1 cellular context compared by ENCODE assay signal in the genomic region with DNA sequence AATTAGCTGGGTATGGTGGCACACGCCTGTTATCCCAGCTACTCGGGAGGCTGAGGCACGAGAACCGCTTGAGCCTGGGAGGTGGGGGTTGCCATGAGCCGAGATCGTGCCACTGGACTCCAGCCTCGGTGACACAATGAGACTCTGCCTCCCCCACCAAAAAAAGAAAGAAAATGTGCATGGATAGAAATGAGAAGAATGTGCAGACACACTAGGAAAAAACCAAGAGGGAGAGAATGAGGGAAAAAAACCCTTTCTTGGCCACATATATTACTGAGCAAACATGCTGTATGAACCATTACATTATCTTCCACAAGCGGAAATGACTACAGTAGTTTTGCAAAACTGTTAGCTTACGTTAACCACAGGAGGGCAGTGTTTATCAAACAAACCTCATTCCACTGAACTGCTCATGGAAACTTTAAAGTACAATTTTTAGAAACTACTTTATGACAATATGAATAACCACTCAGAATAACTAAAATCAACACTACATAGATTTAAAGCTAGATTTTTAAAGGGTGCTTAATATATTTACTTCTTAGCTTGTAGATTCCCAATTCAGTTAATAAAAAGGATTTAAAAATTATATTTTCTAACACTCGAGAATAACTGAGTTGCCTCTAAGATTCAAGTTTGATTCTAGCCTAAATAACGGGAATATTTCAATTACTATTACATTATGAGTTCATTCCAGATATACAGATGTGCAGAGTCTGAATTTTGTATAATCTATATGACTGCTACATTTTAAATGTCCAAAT.
TF ChIP-seq lines count a peak whose summit lies in the region.

No MANE protein-coding gene starts in this region.

TF ChIP-seq in HepG2, 621 proteins besides CTCF, POLR2A, EP300 and RAD21 (continued from another document and continues in another):
- TF ChIP-seq, protein P1, sequence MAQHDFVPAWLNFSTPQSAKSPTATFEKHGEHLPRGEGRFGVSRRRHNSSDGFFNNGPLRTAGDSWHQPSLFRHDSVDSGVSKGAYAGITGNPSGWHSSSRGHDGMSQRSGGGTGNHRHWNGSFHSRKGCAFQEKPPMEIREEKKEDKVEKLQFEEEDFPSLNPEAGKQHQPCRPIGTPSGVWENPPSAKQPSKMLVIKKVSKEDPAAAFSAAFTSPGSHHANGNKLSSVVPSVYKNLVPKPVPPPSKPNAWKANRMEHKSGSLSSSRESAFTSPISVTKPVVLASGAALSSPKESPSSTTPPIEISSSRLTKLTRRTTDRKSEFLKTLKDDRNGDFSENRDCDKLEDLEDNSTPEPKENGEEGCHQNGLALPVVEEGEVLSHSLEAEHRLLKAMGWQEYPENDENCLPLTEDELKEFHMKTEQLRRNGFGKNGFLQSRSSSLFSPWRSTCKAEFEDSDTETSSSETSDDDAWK (CRISPR knock-in tag; IDR thresholded peaks at IDR 0.05): no peak
- TF ChIP-seq GATAD2A (CRISPR knock-in tag; IDR thresholded peaks at IDR 0.05) (peak; percentile 78), AGO1 (IDR thresholded peaks at IDR 0.05; ENCODE audit: low read depth, low read length, poor library complexity, severe bottlenecking) (no peak), PRMT3 (CRISPR knock-in tag; IDR thresholded peaks at IDR 0.05; ENCODE audit: borderline replicate concordance, low read depth) (no peak), RBAK (CRISPR knock-in tag; IDR thresholded peaks at IDR 0.05) (no peak), FOXA1 (IDR thresholded peaks at IDR 0.05) (no peak), FOXA1 (CRISPR knock-in tag; IDR thresholded peaks at IDR 0.05) (peak; percentile 74), FIP1L1 (IDR thresholded peaks at IDR 0.05; ENCODE audit: borderline replicate concordance, insufficient read depth, low read depth, low read length) (no peak), POLR2AphosphoS2 (IDR thresholded peaks at IDR 0.05; ENCODE audit: low read depth, low read length) (no peak), NR2C2 (CRISPR knock-in tag; IDR thresholded peaks at IDR 0.05; ENCODE audit: borderline replicate concordance) (no peak), ATM (IDR thresholded peaks at IDR 0.05; ENCODE audit: borderline replicate concordance) (no peak), YEATS2 (CRISPR knock-in tag; IDR thresholded peaks at IDR 0.05; ENCODE audit: borderline replicate concordance) (peak; percentile 52; the same call in 1 of the 2 replicates), SOX6 (IDR thresholded peaks at IDR 0.05) (no peak), SOX6 (CRISPR knock-in tag; IDR thresholded peaks at IDR 0.05) (no peak), SMC3 (IDR thresholded peaks at IDR 0.05; ENCODE audit: low read length) (peak; percentile 76; the same call in 1 of the 2 replicates), MBD4 (IDR thresholded peaks at IDR 0.05; ENCODE audit: borderline replicate concordance, low read length) (no peak), RARA (CRISPR knock-in tag; IDR thresholded peaks at IDR 0.05) (0 out of 2 replicates have a peak, but pooled peaks have one; percentile 15), REXO4 (CRISPR knock-in tag; IDR thresholded peaks at IDR 0.05; ENCODE audit: borderline replicate concordance) (no peak), PHF21A (CRISPR knock-in tag; IDR thresholded peaks at IDR 0.05) (no peak), ZFP1 (CRISPR knock-in tag; IDR thresholded peaks at IDR 0.05) (0 out of 2 replicates have a peak, but pooled peaks have one; percentile 33), ZNF607 (CRISPR knock-in tag; IDR thresholded peaks at IDR 0.05; ENCODE audit: borderline replicate concordance) (no peak), FOSL1 (CRISPR knock-in tag; IDR thresholded peaks at IDR 0.05; ENCODE audit: borderline replicate concordance) (no peak), ZNF549 (CRISPR knock-in tag; IDR thresholded peaks at IDR 0.05) (no peak), HMG20B (CRISPR knock-in tag; conservative IDR thresholded peaks at IDR 0.05) (peak; percentile 39; the same call in 1 of the 2 replicates), RCOR2 (CRISPR knock-in tag; IDR thresholded peaks at IDR 0.05) (no peak), ZSCAN31 (CRISPR knock-in tag; IDR thresholded peaks at IDR 0.05; ENCODE audit: low read depth) (no peak), NBN (conservative IDR thresholded peaks at IDR 0.05) (no peak), NFYC (CRISPR knock-in tag; IDR thresholded peaks at IDR 0.05) (no peak), ZNF883 (CRISPR knock-in tag; IDR thresholded peaks at IDR 0.05; ENCODE audit: not compliant biosample characterization) (no peak), PPARG (CRISPR knock-in tag; conservative IDR thresholded peaks at IDR 0.05) (peak; percentile 48; the same call in 1 of the 2 replicates), SMAD1 (CRISPR knock-in tag; IDR thresholded peaks at IDR 0.05; ENCODE audit: borderline replicate concordance, low read depth) (no peak), KDM2A (CRISPR knock-in tag; IDR thresholded peaks at IDR 0.05; ENCODE audit: borderline replicate concordance, low read depth) (peak; percentile 50; the same call in 1 of the 2 replicates), ZBTB42 (CRISPR knock-in tag; IDR thresholded peaks at IDR 0.05) (no peak)
- TF ChIP-seq, protein P2, sequence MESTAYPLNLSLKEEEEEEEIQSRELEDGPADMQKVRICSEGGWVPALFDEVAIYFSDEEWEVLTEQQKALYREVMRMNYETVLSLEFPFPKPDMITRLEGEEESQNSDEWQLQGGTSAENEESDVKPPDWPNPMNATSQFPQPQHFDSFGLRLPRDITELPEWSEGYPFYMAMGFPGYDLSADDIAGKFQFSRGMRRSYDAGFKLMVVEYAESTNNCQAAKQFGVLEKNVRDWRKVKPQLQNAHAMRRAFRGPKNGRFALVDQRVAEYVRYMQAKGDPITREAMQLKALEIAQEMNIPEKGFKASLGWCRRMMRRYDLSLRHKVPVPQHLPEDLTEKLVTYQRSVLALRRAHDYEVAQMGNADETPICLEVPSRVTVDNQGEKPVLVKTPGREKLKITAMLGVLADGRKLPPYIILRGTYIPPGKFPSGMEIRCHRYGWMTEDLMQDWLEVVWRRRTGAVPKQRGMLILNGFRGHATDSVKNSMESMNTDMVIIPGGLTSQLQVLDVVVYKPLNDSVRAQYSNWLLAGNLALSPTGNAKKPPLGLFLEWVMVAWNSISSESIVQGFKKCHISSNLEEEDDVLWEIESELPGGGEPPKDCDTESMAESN (CRISPR knock-in tag; conservative IDR thresholded peaks at IDR 0.05): peak; percentile 39; the same call in 1 of the 2 replicates
- TF ChIP-seq, protein P3, sequence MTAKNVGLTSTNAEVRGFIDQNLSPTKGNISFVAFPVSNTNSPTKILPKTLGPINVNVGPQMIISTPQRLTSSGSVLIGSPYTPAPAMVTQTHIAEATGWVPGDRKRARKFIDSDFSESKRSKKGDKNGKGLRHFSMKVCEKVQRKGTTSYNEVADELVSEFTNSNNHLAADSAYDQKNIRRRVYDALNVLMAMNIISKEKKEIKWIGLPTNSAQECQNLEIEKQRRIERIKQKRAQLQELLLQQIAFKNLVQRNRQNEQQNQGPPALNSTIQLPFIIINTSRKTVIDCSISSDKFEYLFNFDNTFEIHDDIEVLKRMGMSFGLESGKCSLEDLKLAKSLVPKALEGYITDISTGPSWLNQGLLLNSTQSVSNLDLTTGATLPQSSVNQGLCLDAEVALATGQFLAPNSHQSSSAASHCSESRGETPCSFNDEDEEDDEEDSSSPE (CRISPR knock-in tag; IDR thresholded peaks at IDR 0.05): no peak
- TF ChIP-seq, protein P4, sequence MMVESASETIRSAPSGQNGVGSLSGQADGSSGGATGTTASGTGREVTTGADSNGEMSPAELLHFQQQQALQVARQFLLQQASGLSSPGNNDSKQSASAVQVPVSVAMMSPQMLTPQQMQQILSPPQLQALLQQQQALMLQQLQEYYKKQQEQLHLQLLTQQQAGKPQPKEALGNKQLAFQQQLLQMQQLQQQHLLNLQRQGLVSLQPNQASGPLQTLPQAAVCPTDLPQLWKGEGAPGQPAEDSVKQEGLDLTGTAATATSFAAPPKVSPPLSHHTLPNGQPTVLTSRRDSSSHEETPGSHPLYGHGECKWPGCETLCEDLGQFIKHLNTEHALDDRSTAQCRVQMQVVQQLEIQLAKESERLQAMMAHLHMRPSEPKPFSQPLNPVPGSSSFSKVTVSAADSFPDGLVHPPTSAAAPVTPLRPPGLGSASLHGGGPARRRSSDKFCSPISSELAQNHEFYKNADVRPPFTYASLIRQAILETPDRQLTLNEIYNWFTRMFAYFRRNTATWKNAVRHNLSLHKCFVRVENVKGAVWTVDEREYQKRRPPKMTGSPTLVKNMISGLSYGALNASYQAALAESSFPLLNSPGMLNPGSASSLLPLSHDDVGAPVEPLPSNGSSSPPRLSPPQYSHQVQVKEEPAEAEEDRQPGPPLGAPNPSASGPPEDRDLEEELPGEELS (CRISPR knock-in tag; IDR thresholded peaks at IDR 0.05): no peak
- TF ChIP-seq, protein P5, sequence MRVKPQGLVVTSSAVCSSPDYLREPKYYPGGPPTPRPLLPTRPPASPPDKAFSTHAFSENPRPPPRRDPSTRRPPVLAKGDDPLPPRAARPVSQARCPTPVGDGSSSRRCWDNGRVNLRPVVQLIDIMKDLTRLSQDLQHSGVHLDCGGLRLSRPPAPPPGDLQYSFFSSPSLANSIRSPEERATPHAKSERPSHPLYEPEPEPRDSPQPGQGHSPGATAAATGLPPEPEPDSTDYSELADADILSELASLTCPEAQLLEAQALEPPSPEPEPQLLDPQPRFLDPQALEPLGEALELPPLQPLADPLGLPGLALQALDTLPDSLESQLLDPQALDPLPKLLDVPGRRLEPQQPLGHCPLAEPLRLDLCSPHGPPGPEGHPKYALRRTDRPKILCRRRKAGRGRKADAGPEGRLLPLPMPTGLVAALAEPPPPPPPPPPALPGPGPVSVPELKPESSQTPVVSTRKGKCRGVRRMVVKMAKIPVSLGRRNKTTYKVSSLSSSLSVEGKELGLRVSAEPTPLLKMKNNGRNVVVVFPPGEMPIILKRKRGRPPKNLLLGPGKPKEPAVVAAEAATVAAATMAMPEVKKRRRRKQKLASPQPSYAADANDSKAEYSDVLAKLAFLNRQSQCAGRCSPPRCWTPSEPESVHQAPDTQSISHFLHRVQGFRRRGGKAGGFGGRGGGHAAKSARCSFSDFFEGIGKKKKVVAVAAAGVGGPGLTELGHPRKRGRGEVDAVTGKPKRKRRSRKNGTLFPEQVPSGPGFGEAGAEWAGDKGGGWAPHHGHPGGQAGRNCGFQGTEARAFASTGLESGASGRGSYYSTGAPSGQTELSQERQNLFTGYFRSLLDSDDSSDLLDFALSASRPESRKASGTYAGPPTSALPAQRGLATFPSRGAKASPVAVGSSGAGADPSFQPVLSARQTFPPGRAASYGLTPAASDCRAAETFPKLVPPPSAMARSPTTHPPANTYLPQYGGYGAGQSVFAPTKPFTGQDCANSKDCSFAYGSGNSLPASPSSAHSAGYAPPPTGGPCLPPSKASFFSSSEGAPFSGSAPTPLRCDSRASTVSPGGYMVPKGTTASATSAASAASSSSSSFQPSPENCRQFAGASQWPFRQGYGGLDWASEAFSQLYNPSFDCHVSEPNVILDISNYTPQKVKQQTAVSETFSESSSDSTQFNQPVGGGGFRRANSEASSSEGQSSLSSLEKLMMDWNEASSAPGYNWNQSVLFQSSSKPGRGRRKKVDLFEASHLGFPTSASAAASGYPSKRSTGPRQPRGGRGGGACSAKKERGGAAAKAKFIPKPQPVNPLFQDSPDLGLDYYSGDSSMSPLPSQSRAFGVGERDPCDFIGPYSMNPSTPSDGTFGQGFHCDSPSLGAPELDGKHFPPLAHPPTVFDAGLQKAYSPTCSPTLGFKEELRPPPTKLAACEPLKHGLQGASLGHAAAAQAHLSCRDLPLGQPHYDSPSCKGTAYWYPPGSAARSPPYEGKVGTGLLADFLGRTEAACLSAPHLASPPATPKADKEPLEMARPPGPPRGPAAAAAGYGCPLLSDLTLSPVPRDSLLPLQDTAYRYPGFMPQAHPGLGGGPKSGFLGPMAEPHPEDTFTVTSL (CRISPR knock-in tag; IDR thresholded peaks at IDR 0.05; ENCODE audit: borderline replicate concordance): no peak
- TF ChIP-seq, protein P6, sequence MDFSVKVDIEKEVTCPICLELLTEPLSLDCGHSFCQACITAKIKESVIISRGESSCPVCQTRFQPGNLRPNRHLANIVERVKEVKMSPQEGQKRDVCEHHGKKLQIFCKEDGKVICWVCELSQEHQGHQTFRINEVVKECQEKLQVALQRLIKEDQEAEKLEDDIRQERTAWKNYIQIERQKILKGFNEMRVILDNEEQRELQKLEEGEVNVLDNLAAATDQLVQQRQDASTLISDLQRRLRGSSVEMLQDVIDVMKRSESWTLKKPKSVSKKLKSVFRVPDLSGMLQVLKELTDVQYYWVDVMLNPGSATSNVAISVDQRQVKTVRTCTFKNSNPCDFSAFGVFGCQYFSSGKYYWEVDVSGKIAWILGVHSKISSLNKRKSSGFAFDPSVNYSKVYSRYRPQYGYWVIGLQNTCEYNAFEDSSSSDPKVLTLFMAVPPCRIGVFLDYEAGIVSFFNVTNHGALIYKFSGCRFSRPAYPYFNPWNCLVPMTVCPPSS (IDR thresholded peaks at IDR 0.05): no peak
- TF ChIP-seq, protein P7, sequence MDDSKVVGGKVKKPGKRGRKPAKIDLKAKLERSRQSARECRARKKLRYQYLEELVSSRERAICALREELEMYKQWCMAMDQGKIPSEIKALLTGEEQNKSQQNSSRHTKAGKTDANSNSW (CRISPR knock-in tag; IDR thresholded peaks at IDR 0.05; ENCODE audit: borderline replicate concordance): no peak
- TF ChIP-seq, protein P8, sequence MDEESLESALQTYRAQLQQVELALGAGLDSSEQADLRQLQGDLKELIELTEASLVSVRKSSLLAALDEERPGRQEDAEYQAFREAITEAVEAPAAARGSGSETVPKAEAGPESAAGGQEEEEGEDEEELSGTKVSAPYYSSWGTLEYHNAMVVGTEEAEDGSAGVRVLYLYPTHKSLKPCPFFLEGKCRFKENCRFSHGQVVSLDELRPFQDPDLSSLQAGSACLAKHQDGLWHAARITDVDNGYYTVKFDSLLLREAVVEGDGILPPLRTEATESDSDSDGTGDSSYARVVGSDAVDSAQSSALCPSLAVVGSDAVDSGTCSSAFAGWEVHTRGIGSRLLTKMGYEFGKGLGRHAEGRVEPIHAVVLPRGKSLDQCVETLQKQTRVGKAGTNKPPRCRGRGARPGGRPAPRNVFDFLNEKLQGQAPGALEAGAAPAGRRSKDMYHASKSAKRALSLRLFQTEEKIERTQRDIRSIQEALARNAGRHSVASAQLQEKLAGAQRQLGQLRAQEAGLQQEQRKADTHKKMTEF (CRISPR knock-in tag; IDR thresholded peaks at IDR 0.05): peak; percentile 63; the same call in 1 of the 2 replicates
- TF ChIP-seq, protein P9, sequence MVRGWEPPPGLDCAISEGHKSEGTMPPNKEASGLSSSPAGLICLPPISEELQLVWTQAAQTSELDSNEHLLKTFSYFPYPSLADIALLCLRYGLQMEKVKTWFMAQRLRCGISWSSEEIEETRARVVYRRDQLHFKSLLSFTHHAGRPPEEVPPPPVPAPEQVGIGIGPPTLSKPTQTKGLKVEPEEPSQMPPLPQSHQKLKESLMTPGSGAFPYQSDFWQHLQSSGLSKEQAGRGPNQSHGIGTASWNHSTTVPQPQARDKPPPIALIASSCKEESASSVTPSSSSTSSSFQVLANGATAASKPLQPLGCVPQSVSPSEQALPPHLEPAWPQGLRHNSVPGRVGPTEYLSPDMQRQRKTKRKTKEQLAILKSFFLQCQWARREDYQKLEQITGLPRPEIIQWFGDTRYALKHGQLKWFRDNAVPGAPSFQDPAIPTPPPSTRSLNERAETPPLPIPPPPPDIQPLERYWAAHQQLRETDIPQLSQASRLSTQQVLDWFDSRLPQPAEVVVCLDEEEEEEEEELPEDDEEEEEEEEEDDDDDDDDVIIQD (CRISPR knock-in tag; IDR thresholded peaks at IDR 0.05; ENCODE audit: low read depth): peak; percentile 42; the same call in 1 of the 2 replicates
- TF ChIP-seq, protein P10, sequence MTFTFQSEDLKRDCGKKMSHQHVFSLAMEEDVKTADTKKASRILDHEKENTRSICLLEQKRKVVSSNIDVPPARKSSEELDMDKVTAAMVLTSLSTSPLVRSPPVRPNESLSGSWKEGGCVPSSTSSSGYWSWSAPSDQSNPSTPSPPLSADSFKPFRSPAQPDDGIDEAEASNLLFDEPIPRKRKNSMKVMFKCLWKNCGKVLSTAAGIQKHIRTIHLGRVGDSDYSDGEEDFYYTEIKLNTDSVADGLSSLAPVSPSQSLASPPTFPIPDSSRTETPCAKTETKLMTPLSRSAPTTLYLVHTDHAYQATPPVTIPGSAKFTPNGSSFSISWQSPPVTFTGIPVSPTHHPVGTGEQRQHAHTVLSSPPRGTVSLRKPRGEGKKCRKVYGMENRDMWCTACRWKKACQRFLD (CRISPR knock-in tag; IDR thresholded peaks at IDR 0.05; ENCODE audit: borderline replicate concordance): no peak
